ENCODE assay signal across 1 cellular context in the genomic region with DNA sequence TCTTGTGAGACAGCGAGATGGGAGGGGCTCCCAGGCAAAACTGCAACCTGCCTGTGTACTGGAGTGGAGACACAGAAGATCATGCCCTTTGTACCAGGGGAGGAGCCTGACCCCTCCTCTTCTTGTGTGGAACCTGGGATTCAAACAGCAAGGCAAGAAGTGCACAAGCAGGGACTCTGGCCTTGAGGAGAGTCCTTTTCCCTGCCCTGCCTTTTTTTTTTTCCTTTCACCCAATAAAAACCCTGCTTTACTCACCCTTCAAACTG.
TF ChIP-seq lines count a peak whose summit lies in the region.

No MANE protein-coding gene starts in this region.

TF ChIP-seq in H1, 55 proteins besides CTCF, POLR2A, EP300 and RAD21 (continued from another document):
- TF ChIP-seq CHD7 (IDR thresholded peaks at IDR 0.05; ENCODE audit: insufficient replicate concordance, low read length) = no peak
- TF ChIP-seq RBBP5 (IDR thresholded peaks at IDR 0.05; ENCODE audit: borderline replicate concordance, low read depth, low read length) = no peak
- no peak for TF ChIP-seq SP1 (IDR thresholded peaks at IDR 0.05; ENCODE audit: low read depth, low read length)
- no peak for TF ChIP-seq EZH2 (IDR thresholded peaks at IDR 0.05; ENCODE audit: low read depth, low read length, severe bottlenecking)
- no peak for TF ChIP-seq CHD2 (IDR thresholded peaks at IDR 0.05; ENCODE audit: low read length)
